Comparison of ENCODE assay signal across 1 cellular context in the genomic region with DNA sequence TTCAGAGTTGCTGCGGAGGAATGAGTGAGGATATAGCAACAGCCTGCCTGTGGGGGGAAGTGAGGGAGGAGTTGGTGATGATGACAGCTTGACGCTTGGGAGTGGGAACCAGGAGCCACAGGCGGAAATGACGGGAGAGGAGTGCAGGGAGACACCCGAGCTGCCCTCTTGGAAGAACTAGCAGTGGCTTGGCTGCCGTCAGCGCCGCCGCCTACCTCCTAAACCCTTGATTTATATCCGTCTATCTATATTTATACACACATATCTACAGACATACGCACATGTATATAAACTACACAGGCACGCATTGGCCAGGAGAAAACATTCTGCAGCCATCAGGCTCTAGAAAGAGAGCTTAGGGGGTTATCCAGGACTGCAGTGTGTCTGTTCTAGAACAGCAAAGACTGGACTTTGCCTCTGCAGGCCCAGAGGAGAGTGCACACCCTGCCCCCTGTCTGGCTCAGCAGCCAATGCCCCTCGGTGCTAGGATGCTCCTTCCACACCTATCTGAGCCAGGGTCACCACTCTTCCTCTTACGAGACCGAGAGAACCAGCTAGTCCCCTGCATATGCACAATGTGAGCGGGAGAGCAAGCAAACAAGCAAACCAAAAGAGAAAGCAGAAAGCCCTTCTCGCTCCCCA.
A peak's percentile ranks its signal among the peaks of the same experiment; 100 is the strongest.
TF ChIP-seq lines count a peak whose summit lies in the region.

No MANE protein-coding gene starts in this region.

TF ChIP-seq in IMR-90, 13 proteins besides CTCF, POLR2A, EP300 and RAD21:
- TF ChIP-seq FOS (IDR thresholded peaks at IDR 0.05; ENCODE audit: low read depth, low read length), result peak; percentile 60
- peak; percentile 26; the same call in 1 of the 2 replicates for TF ChIP-seq BHLHE40 (IDR thresholded peaks at IDR 0.05; ENCODE audit: low read depth, low read length)
- TF ChIP-seq CEBPB (IDR thresholded peaks at IDR 0.05; ENCODE audit: low read depth, low read length), result peak; percentile 66
- peak; percentile 31; the same call in 1 of the 2 replicates for TF ChIP-seq NFE2L2 (IDR thresholded peaks at IDR 0.05; ENCODE audit: low read depth, low read length)
- TF ChIP-seq SMC3 (IDR thresholded peaks at IDR 0.05; ENCODE audit: low read depth, low read length), result no peak
- TF ChIP-seq CHD1 (IDR thresholded peaks at IDR 0.05; ENCODE audit: low read depth, low read length), result no peak
- TF ChIP-seq MXI1 (IDR thresholded peaks at IDR 0.05; ENCODE audit: borderline replicate concordance, low read depth, low read length), result no peak
- no peak for TF ChIP-seq MAFK (IDR thresholded peaks at IDR 0.05; ENCODE audit: low read depth, low read length)
- peak; percentile 91; the same call in 1 of the 2 replicates for TF ChIP-seq MAZ (IDR thresholded peaks at IDR 0.05; ENCODE audit: borderline replicate concordance, low read depth, low read length)
- TF ChIP-seq RFX5 (IDR thresholded peaks at IDR 0.05; ENCODE audit: low read depth, low read length), result no peak
- no peak for TF ChIP-seq ELK1 (IDR thresholded peaks at IDR 0.05; ENCODE audit: borderline replicate concordance, low read depth, low read length)
- no peak for TF ChIP-seq RCOR1 (IDR thresholded peaks at IDR 0.05; ENCODE audit: insufficient replicate concordance, low read length)
- TF ChIP-seq, protein P1, sequence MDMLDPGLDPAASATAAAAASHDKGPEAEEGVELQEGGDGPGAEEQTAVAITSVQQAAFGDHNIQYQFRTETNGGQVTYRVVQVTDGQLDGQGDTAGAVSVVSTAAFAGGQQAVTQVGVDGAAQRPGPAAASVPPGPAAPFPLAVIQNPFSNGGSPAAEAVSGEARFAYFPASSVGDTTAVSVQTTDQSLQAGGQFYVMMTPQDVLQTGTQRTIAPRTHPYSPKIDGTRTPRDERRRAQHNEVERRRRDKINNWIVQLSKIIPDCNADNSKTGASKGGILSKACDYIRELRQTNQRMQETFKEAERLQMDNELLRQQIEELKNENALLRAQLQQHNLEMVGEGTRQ (IDR thresholded peaks at IDR 0.05; ENCODE audit: low read depth, low read length), result no peak
